Comparison of ENCODE assay signal across 1 cellular context in the genomic region with DNA sequence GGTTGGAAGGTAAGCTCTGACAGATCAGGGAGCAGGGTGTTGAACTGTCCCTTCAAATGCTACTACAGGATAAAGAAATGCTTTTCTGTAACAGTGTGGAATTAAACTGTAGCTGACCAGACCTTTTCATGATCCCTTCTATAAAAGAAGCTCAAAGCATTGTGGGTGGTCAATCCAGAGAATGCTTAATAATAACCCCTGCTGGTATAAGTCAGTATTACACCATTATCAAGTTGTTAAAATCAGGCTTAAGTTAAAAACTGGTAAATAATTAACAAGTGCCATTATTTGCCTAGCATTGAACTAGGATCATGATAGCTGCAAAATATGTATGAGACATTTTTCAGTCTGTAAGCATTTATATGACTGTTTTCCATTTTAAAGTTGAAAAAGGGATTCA.
TF ChIP-seq lines count a peak whose summit lies in the region.

No MANE protein-coding gene starts in this region.

TF ChIP-seq in HCT116, 20 proteins besides CTCF, POLR2A, EP300 and RAD21:
- TF ChIP-seq, protein P1, sequence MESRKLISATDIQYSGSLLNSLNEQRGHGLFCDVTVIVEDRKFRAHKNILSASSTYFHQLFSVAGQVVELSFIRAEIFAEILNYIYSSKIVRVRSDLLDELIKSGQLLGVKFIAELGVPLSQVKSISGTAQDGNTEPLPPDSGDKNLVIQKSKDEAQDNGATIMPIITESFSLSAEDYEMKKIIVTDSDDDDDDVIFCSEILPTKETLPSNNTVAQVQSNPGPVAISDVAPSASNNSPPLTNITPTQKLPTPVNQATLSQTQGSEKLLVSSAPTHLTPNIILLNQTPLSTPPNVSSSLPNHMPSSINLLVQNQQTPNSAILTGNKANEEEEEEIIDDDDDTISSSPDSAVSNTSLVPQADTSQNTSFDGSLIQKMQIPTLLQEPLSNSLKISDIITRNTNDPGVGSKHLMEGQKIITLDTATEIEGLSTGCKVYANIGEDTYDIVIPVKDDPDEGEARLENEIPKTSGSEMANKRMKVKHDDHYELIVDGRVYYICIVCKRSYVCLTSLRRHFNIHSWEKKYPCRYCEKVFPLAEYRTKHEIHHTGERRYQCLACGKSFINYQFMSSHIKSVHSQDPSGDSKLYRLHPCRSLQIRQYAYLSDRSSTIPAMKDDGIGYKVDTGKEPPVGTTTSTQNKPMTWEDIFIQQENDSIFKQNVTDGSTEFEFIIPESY (IDR thresholded peaks at IDR 0.05; ENCODE audit: extremely low read depth, insufficient replicate concordance, low read length): no peak
- no peak for TF ChIP-seq CEBPB (IDR thresholded peaks at IDR 0.05; ENCODE audit: low read depth)
- TF ChIP-seq SIN3A (IDR thresholded peaks at IDR 0.05; ENCODE audit: low read depth): no peak
- TF ChIP-seq SRF (IDR thresholded peaks at IDR 0.05; ENCODE audit: low read depth): no peak
- TF ChIP-seq, protein P2, sequence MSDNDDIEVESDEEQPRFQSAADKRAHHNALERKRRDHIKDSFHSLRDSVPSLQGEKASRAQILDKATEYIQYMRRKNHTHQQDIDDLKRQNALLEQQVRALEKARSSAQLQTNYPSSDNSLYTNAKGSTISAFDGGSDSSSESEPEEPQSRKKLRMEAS (IDR thresholded peaks at IDR 0.05): no peak
- TF ChIP-seq ELF1 (IDR thresholded peaks at IDR 0.05; ENCODE audit: borderline replicate concordance, low read depth): no peak
- no peak for TF ChIP-seq EGR1 (IDR thresholded peaks at IDR 0.05; ENCODE audit: low read depth)
- no peak for TF ChIP-seq TCF7L2 (IDR thresholded peaks at IDR 0.05; ENCODE audit: borderline replicate concordance, extremely low read depth, insufficient read depth, insufficient read length)
- no peak for TF ChIP-seq CBX3 (IDR thresholded peaks at IDR 0.05; ENCODE audit: low read depth)
- TF ChIP-seq, protein P3, sequence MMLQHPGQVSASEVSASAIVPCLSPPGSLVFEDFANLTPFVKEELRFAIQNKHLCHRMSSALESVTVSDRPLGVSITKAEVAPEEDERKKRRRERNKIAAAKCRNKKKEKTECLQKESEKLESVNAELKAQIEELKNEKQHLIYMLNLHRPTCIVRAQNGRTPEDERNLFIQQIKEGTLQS (IDR thresholded peaks at IDR 0.05): no peak
- TF ChIP-seq, protein P4, sequence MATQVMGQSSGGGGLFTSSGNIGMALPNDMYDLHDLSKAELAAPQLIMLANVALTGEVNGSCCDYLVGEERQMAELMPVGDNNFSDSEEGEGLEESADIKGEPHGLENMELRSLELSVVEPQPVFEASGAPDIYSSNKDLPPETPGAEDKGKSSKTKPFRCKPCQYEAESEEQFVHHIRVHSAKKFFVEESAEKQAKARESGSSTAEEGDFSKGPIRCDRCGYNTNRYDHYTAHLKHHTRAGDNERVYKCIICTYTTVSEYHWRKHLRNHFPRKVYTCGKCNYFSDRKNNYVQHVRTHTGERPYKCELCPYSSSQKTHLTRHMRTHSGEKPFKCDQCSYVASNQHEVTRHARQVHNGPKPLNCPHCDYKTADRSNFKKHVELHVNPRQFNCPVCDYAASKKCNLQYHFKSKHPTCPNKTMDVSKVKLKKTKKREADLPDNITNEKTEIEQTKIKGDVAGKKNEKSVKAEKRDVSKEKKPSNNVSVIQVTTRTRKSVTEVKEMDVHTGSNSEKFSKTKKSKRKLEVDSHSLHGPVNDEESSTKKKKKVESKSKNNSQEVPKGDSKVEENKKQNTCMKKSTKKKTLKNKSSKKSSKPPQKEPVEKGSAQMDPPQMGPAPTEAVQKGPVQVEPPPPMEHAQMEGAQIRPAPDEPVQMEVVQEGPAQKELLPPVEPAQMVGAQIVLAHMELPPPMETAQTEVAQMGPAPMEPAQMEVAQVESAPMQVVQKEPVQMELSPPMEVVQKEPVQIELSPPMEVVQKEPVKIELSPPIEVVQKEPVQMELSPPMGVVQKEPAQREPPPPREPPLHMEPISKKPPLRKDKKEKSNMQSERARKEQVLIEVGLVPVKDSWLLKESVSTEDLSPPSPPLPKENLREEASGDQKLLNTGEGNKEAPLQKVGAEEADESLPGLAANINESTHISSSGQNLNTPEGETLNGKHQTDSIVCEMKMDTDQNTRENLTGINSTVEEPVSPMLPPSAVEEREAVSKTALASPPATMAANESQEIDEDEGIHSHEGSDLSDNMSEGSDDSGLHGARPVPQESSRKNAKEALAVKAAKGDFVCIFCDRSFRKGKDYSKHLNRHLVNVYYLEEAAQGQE (IDR thresholded peaks at IDR 0.05; ENCODE audit: low read depth): no peak
- no peak for TF ChIP-seq FOSL1 (IDR thresholded peaks at IDR 0.05; ENCODE audit: low read depth)
- TF ChIP-seq YY1 (IDR thresholded peaks at IDR 0.05; ENCODE audit: extremely low read depth, insufficient replicate concordance, low read depth, low read length): no peak
- no peak for TF ChIP-seq SP1 (IDR thresholded peaks at IDR 0.05; ENCODE audit: low read depth)
